26 cellular contexts compared by ENCODE assay signal in genomic region chr1:12697406-12697805, GRCh38. TPM values are rescaled to one million over a fixed set of nuclear protein-coding genes. Genes with fewer than 3 reads are reported as not detected.
"Had no signal": no experiment of that assay in that cellular context is flagged by ENCODE, and none has a peak within 500 bp of the region (broad histone marks: within the 10 kb centered on the region; RNA-seq: fewer than 3 reads in every experiment).

No MANE protein-coding gene starts in this region.

- H3K9me3 Mint-ChIP-seq: activated CD4-positive, alpha-beta T cell treated with anti-CD3 and anti-CD28 coated beads, Interleukin-2, amount 10 ng/mL, durations not matched to agents 7 days and 5 days; activated naive CD4-positive, alpha-beta T cell treated with anti-CD3 and anti-CD28 coated beads, Interleukin-2, amount 50 U/mL, for 72 hours; activated T-helper 1 cell treated with anti-CD3 and anti-CD28 coated beads, Interleukin-12 subunit alpha, Interleukin-12 subunit beta, Interleukin-2, Interleukin-4 antibody, amounts not matched to agents 30 ng/mL and 10 ng/mL and 1 ng/mL, durations not matched to agents 14 hours and 24 hours and 36 hours; natural killer cell had no signal

- H3K4me3 Mint-ChIP-seq: activated CD4-positive, alpha-beta T cell treated with anti-CD3 and anti-CD28 coated beads, Interleukin-2, amount 10 ng/mL, durations not matched to agents 7 days and 5 days; activated CD8-positive, alpha-beta T cell treated with anti-CD3 and anti-CD28 coated beads, Interleukin-2, amount 10 ng/mL, durations not matched to agents 7 days and 5 days; activated T-helper 1 cell treated with anti-CD3 and anti-CD28 coated beads, Interleukin-12 subunit alpha, Interleukin-12 subunit beta, Interleukin-2, Interleukin-4 antibody, amounts not matched to agents 30 ng/mL and 10 ng/mL and 1 ng/mL, durations not matched to agents 14 hours and 24 hours and 36 hours; immature natural killer cell; natural killer cell had no signal

- ATAC-seq: activated CD8-positive, alpha-beta T cell treated with anti-CD3 and anti-CD28 coated beads, Interleukin-2, amount 10 ng/mL, durations not matched to agents 7 days and 5 days; activated naive CD4-positive, alpha-beta T cell treated with anti-CD3 and anti-CD28 coated beads, Interleukin-2, amount 50 U/mL, for 72 hours; foreskin keratinocyte; left lobe of liver; natural killer cell had no signal

- H3K4me1 Mint-ChIP-seq: activated CD4-positive, alpha-beta T cell treated with anti-CD3 and anti-CD28 coated beads, Interleukin-2, amount 10 ng/mL, durations not matched to agents 7 days and 5 days; immature natural killer cell; natural killer cell had no signal

- H3K79me2 ChIP-seq: hepatocyte had no signal

- H3K36me3 Mint-ChIP-seq: immature natural killer cell, natural killer cell had no signal

- DNase-seq: activated CD4-positive, alpha-beta T cell treated with anti-CD3 and anti-CD28 coated beads, Interleukin-2, amount 10 ng/mL, durations not matched to agents 7 days and 5 days; activated CD4-positive, CD25-positive, alpha-beta regulatory T cell treated with anti-CD3 and anti-CD28 coated beads, Interleukin-2, amount 50 U/mL, for 72 hours; activated CD8-positive, alpha-beta T cell treated with anti-CD3 and anti-CD28 coated beads, Interleukin-2, amount 10 ng/mL, durations not matched to agents 7 days and 5 days; foreskin keratinocyte; immature natural killer cell; natural killer cell; retina; spleen; stimulated activated CD4-positive, alpha-beta T cell treated with anti-CD3 and anti-CD28 coated beads, Interleukin-4, amount 100 ng/mL, for 24 hours; stimulated activated naive CD4-positive, alpha-beta T cell treated with Interleukin-2 at 50 U/mL for 16 hours; T-helper 1 cell; upper lobe of left lung; WERI-Rb-1 had no signal

- H3K27me3 Mint-ChIP-seq: progenitor cell of endocrine pancreas had no signal

- H3K4me2 ChIP-seq: hepatocyte had no signal

- H3K4me3 ChIP-seq: coronary artery, esophagus muscularis mucosa, hepatocyte, lung, spleen, upper lobe of left lung had no signal

- H3K27ac ChIP-seq: coronary artery, esophagus muscularis mucosa, foreskin keratinocyte, hepatocyte, spleen, upper lobe of left lung, WERI-Rb-1 had no signal

- H2AFZ ChIP-seq: hepatocyte had no signal

- H3K9me3 ChIP-seq: upper lobe of left lung had no signal

- H3K27me3 ChIP-seq: esophagus muscularis mucosa, foreskin keratinocyte, hepatocyte, upper lobe of left lung had no signal

- H3K27ac Mint-ChIP-seq: activated CD4-positive, alpha-beta T cell treated with anti-CD3 and anti-CD28 coated beads, Interleukin-2, amount 10 ng/mL, durations not matched to agents 7 days and 5 days; activated CD8-positive, alpha-beta T cell treated with anti-CD3 and anti-CD28 coated beads, Interleukin-2, amount 10 ng/mL, durations not matched to agents 7 days and 5 days; activated naive CD4-positive, alpha-beta T cell treated with anti-CD3 and anti-CD28 coated beads, Interleukin-2, amount 50 U/mL, for 72 hours; activated T-helper 1 cell treated with anti-CD3 and anti-CD28 coated beads, Interleukin-12 subunit alpha, Interleukin-12 subunit beta, Interleukin-2, Interleukin-4 antibody, amounts not matched to agents 30 ng/mL and 10 ng/mL and 1 ng/mL, durations not matched to agents 14 hours and 24 hours and 36 hours; immature natural killer cell; natural killer cell; progenitor cell of endocrine pancreas had no signal

- H3K36me3 ChIP-seq: esophagus muscularis mucosa, spleen, upper lobe of left lung, WERI-Rb-1 had no signal

- H3K4me1 ChIP-seq: esophagus muscularis mucosa, foreskin keratinocyte, spleen, upper lobe of left lung had no signal

RNA-seq across cellular contexts. Expression of gene AADACL3, which starts 18.5 kb away (rescaled TPM):
- total RNA-seq: activated CD4-positive, alpha-beta T cell treated with anti-CD3 and anti-CD28 coated beads, Interleukin-2, amount 10 ng/mL, durations not matched to agents 7 days and 5 days; activated CD8-positive, alpha-beta T cell treated with anti-CD3 and anti-CD28 coated beads, Interleukin-2, amount 10 ng/mL, durations not matched to agents 7 days and 5 days; activated naive CD4-positive, alpha-beta T cell treated with anti-CD3 and anti-CD28 coated beads, Interleukin-2, amount 50 U/mL, for 72 hours; activated T-helper 1 cell treated with anti-CD3 and anti-CD28 coated beads, Interleukin-12 subunit alpha, Interleukin-12 subunit beta, Interleukin-2, Interleukin-4 antibody, amounts not matched to agents 30 ng/mL and 10 ng/mL and 1 ng/mL, durations not matched to agents 14 hours and 24 hours and 36 hours; bronchial epithelial cell; esophagus muscularis mucosa; foreskin keratinocyte; glomerular endothelial cell; kidney epithelial cell; left lobe of liver; lung; natural killer cell; osteocyte; progenitor cell of endocrine pancreas; spleen; upper lobe of left lung had no signal
- polyA plus RNA-seq: foreskin keratinocyte, hepatocyte, immature natural killer cell, lung, spleen had no signal

RNA-seq across cellular contexts. Expression of gene CFAP107, which starts 48.6 kb away (rescaled TPM):
- total RNA-seq: activated CD4-positive, alpha-beta T cell treated with anti-CD3 and anti-CD28 coated beads, Interleukin-2, amount 10 ng/mL, durations not matched to agents 7 days and 5 days; activated CD8-positive, alpha-beta T cell treated with anti-CD3 and anti-CD28 coated beads, Interleukin-2, amount 10 ng/mL, durations not matched to agents 7 days and 5 days; activated naive CD4-positive, alpha-beta T cell treated with anti-CD3 and anti-CD28 coated beads, Interleukin-2, amount 50 U/mL, for 72 hours; activated T-helper 1 cell treated with anti-CD3 and anti-CD28 coated beads, Interleukin-12 subunit alpha, Interleukin-12 subunit beta, Interleukin-2, Interleukin-4 antibody, amounts not matched to agents 30 ng/mL and 10 ng/mL and 1 ng/mL, durations not matched to agents 14 hours and 24 hours and 36 hours; bronchial epithelial cell; esophagus muscularis mucosa; foreskin keratinocyte; glomerular endothelial cell; hepatocyte; kidney epithelial cell; left lobe of liver; natural killer cell; osteocyte; spleen; subcutaneous adipose tissue had no signal
- polyA plus RNA-seq: foreskin keratinocyte, hepatocyte, immature natural killer cell, spleen had no signal

RNA-seq across cellular contexts. Expression of gene AADACL4, which starts 53.5 kb away (rescaled TPM):
- total RNA-seq: activated CD4-positive, alpha-beta T cell treated with anti-CD3 and anti-CD28 coated beads, Interleukin-2, amount 10 ng/mL, durations not matched to agents 7 days and 5 days; activated CD8-positive, alpha-beta T cell treated with anti-CD3 and anti-CD28 coated beads, Interleukin-2, amount 10 ng/mL, durations not matched to agents 7 days and 5 days; activated naive CD4-positive, alpha-beta T cell treated with anti-CD3 and anti-CD28 coated beads, Interleukin-2, amount 50 U/mL, for 72 hours; activated T-helper 1 cell treated with anti-CD3 and anti-CD28 coated beads, Interleukin-12 subunit alpha, Interleukin-12 subunit beta, Interleukin-2, Interleukin-4 antibody, amounts not matched to agents 30 ng/mL and 10 ng/mL and 1 ng/mL, durations not matched to agents 14 hours and 24 hours and 36 hours; bronchial epithelial cell; esophagus muscularis mucosa; foreskin keratinocyte; glomerular endothelial cell; kidney epithelial cell; left lobe of liver; lung; natural killer cell; osteocyte; subcutaneous adipose tissue; upper lobe of left lung had no signal
- polyA plus RNA-seq: foreskin keratinocyte, hepatocyte, immature natural killer cell, lung had no signal
